Comparison of ENCODE assay signal across 19 cellular contexts in the genomic region with DNA sequence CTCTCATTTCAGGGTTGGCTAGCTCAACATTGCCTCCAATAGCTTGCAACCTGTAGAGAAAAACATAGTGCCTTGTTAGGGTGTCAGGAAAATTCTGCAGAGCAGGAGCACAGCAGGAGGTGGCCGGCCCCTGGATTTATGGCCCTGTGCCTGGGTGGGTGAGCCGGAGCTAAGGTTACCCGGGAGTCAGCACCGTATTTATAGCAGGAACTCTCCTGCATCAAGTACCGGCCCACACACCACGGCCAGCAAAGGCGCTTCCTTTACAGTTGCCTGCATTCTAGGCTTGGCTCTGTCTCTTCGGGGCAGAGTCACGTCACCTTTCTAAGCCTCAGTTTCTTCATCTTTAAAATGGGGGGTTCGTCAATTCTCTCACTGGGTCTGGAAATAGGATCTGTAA. TPM values are rescaled to one million over a fixed set of nuclear protein-coding genes. Genes with fewer than 3 reads are reported as not detected.
A peak's percentile ranks its signal among the peaks of the same experiment; 100 is the strongest.
DNase-seq lines count a peak whose midpoint lies in the region; ATAC-seq, FAIRE-seq and TF ChIP-seq lines count a peak whose summit lies in the region.
"Had no signal": no experiment of that assay in that cellular context is flagged by ENCODE, and none has a peak within 500 bp of the region (broad histone marks: within the 10 kb centered on the region; RNA-seq: fewer than 3 reads in every experiment).

No MANE protein-coding gene starts in this region.

- no peak for ATAC-seq in right cardiac atrium
- ATAC-seq in effector memory CD8-positive, alpha-beta T cell (replicated peaks): no peak
- ATAC-seq: Panc1 had no signal

- CTCF ChIA-PET in SK-N-SH (lab: Yijun Ruan, JAX): interaction anchor here (0.7 to 2.8 kb wide), 6 partner anchors 11 to 158 kb away, joined by 3 to 19 read pairs (median 4); no protein-coding TSS in a partner anchor

- no peak overlapping the region for H3K4me3 Mint-ChIP-seq in effector memory CD8-positive, alpha-beta T cell
- H3K4me3 Mint-ChIP-seq: CD14-positive monocyte had no signal

- H3K27me3 ChIP-seq in esophagus squamous epithelium (peaks cover 0 to 43% (median 0%) of the 10 kb centered on the region in 4 donors), right cardiac atrium (ENCODE audit: control insufficient read depth, insufficient read depth) (no peaks in the 10 kb centered on the region), rectal smooth muscle tissue (ENCODE audit: control insufficient read depth, insufficient read depth, low read length) (no peaks in the 10 kb centered on the region), SK-N-SH (ENCODE audit: insufficient read depth) (no peaks in the 10 kb centered on the region)
- H3K27me3 ChIP-seq: MG63 had no signal

- H3F3A ChIP-seq in SK-N-SH (replicated peaks; ENCODE audit: insufficient read depth): no peaks in the 10 kb centered on the region

- H2AFZ ChIP-seq in SK-N-SH (ENCODE audit: low read depth): no peak overlapping the region

- TF ChIP-seq POLR2A in esophagus squamous epithelium (IDR thresholded peaks at IDR 0.05) (no peak), GM12892 (IDR thresholded peaks at IDR 0.05; ENCODE audit: low read depth, low read length) (no peak)

- H3K9me3 Mint-ChIP-seq in effector memory CD8-positive, alpha-beta T cell: no peaks in the 10 kb centered on the region
- H3K9me3 Mint-ChIP-seq: CD14-positive monocyte had no signal

- no peak overlapping the region for H3K4me3 ChIP-seq in esophagus squamous epithelium
- H3K4me3 ChIP-seq in right cardiac atrium (ENCODE audit: low read length): no peak overlapping the region
- H3K4me3 ChIP-seq in rectal smooth muscle tissue (ENCODE audit: low read length): no peak overlapping the region
- H3K4me3 ChIP-seq in SK-N-SH (ENCODE audit: low read depth in 2 of 2, low read length in 1 of 2): no peak overlapping the region
- H3K4me3 ChIP-seq: MG63 had no signal

- peaks cover 65 to 91% of the 10 kb centered on the region in 2 donors for H3K27me3 Mint-ChIP-seq in effector memory CD8-positive, alpha-beta T cell

- WGBS in esophagus squamous epithelium, 2 donors: 35 to 61% methylated on average over 6 to 8 of the region's 10 CpGs
- 46% methylated on average over 10 of the region's 10 CpGs for WGBS in right cardiac atrium
- WGBS in SK-N-SH (ENCODE audit: low lambda C conversion rate): 90% methylated on average over 8 of the region's 10 CpGs

- TF ChIP-seq CTCF in esophagus squamous epithelium (IDR thresholded peaks at IDR 0.05) (no peak), SK-N-SH (IDR thresholded peaks at IDR 0.05) (no peak)

- H3K4me1 ChIP-seq in esophagus squamous epithelium: peaks cover 0 to 65% (median 21%) of the 10 kb centered on the region in 3 donors
- peaks cover 10% of the 10 kb centered on the region for H3K4me1 ChIP-seq in right cardiac atrium (ENCODE audit: control insufficient read depth, insufficient read depth, low read length)
- peaks cover 25% of the 10 kb centered on the region for H3K4me1 ChIP-seq in rectal smooth muscle tissue (ENCODE audit: control insufficient read depth, insufficient read depth, low read length)
- no peaks in the 10 kb centered on the region; a peak in 1 of 4 replicates for H3K4me1 ChIP-seq in SK-N-SH (ENCODE audit: control insufficient read depth in 1 of 2, insufficient read depth in 2 of 2, low read depth in 1 of 2, low read length in 1 of 2)

- intact Hi-C loops in esophagus squamous epithelium (cut with DNase I): no loop called here
- intact Hi-C loops in right cardiac atrium (cut with DNase I): loop anchor here in 1 of 4 donors (10.0 kb wide), 1 partner anchor 54 kb away; the partner anchor contains the start of gene EML1

- TF ChIP-seq EP300 in SK-N-SH (IDR thresholded peaks at IDR 0.05; ENCODE audit: borderline replicate concordance in 1 of 2, low read depth in 1 of 2, low read length in 1 of 2): no peak

- H3K27ac ChIP-seq in esophagus squamous epithelium (peak overlapping the region in 3 of 4 donors; percentile 20 to 82 (median 79)), right cardiac atrium (ENCODE audit: low read length) (peak overlapping the region; percentile 13), rectal smooth muscle tissue (ENCODE audit: low read depth, low read length) (peak overlapping the region; percentile 84), SK-N-SH (ENCODE audit: low read depth in 2 of 2, low read length in 1 of 2) (no peak overlapping the region)

- no peak for TF ChIP-seq RAD21 in SK-N-SH (IDR thresholded peaks at IDR 0.05; ENCODE audit: low read length)

- no peaks in the 10 kb centered on the region for H3K79me2 ChIP-seq in SK-N-SH (ENCODE audit: insufficient read depth)

- POLR2A ChIA-PET in SK-N-SH (lab: Yijun Ruan, JAX): no interaction called here

- H3K27ac Mint-ChIP-seq in effector memory CD8-positive, alpha-beta T cell: no peak overlapping the region
- H3K27ac Mint-ChIP-seq: CD14-positive monocyte had no signal

- no peak overlapping the region for H3K9ac ChIP-seq in rectal smooth muscle tissue (ENCODE audit: low read length)
- H3K9ac ChIP-seq in SK-N-SH: no peak overlapping the region

- no peak overlapping the region for H3K4me2 ChIP-seq in SK-N-SH

- H3K36me3 Mint-ChIP-seq in effector memory CD8-positive, alpha-beta T cell (ENCODE audit: insufficient read depth): peaks cover 3% of the 10 kb centered on the region
- H3K36me3 Mint-ChIP-seq: CD14-positive monocyte had no signal

- H4K20me1 ChIP-seq in SK-N-SH (ENCODE audit: insufficient read depth): no peaks in the 10 kb centered on the region

- H3K9me3 ChIP-seq in esophagus squamous epithelium (no peaks in the 10 kb centered on the region), right cardiac atrium (ENCODE audit: control insufficient read depth, low read length) (no peaks in the 10 kb centered on the region), SK-N-SH (no peaks in the 10 kb centered on the region)
- H3K9me3 ChIP-seq: MG63 had no signal

- FAIRE-seq in GM12892 (lab: Jason Lieb, UNC): no peak
- FAIRE-seq: GM19239, H54 had no signal

- H3K36me3 ChIP-seq in esophagus squamous epithelium: no peaks in the 10 kb centered on the region
- no peaks in the 10 kb centered on the region for H3K36me3 ChIP-seq in rectal smooth muscle tissue (ENCODE audit: control insufficient read depth, insufficient read depth, low read length)
- no peaks in the 10 kb centered on the region for H3K36me3 ChIP-seq in SK-N-SH (replicated peaks in 1 of 2; ENCODE audit: control insufficient read depth in 1 of 2, insufficient read depth in 2 of 2, low read length in 1 of 2)
- H3K36me3 ChIP-seq: MG63 had no signal

- DNase-seq in esophagus squamous epithelium (lab: John Stamatoyannopoulos, UW): no peak
- DNase-seq in right cardiac atrium: peak in 2 of 3 donors; percentile 57 to 64
- no peak for DNase-seq in DMS53 (lab: John Stamatoyannopoulos, UW)
- no peak for DNase-seq in effector memory CD8-positive, alpha-beta T cell
- no peak for DNase-seq in SK-N-SH
- DNase-seq in GM12892 (ENCODE audit: insufficient read length): no peak
- DNase-seq: ACHN, AML-193, Karpas-422, MG63, NCI-H1092, NCI-H146, NCI-H2081 treated with DMSO at 0.1 percent for 48 hours, NCI-H524 had no signal

- no peaks in the 10 kb centered on the region for H3K9me2 ChIP-seq in SK-N-SH

- H3K4me1 Mint-ChIP-seq in effector memory CD8-positive, alpha-beta T cell (ENCODE audit: low read depth in 2 of 2): peaks cover 0 to 2% of the 10 kb centered on the region in 2 donors
- H3K4me1 Mint-ChIP-seq: CD14-positive monocyte had no signal

TF ChIP-seq in SK-N-SH, 30 proteins besides CTCF, POLR2A, EP300 and RAD21:
- TF ChIP-seq GATA2 (CRISPR knock-in tag; IDR thresholded peaks at IDR 0.05): no peak
- TF ChIP-seq YY1 (IDR thresholded peaks at IDR 0.05; ENCODE audit: low read depth): no peak

RNA-seq across cellular contexts. Expression of gene EML1, which starts 52.8 kb away (rescaled TPM):
- total RNA-seq in esophagus squamous epithelium: 10 to 100 TPM in 2 of 4 donors, 1 to 10 TPM in 2; 3.0 to 22.9 (median 9.4) TPM
- 10 to 100 TPM; 32.5 to 39.1 (median 34.8) TPM for total RNA-seq in right cardiac atrium
- 11.2 TPM for polyA plus RNA-seq in right cardiac atrium
- polyA plus RNA-seq in SK-N-SH (2012; rRNA removed): 4.4 and 6.3 TPM in 2 replicates
- polyA plus RNA-seq in SK-N-SH (2012; cell fraction: cytosol; rRNA removed): 5.2 and 5.8 TPM in 2 replicates
- 5.8 and 7.2 TPM in 2 replicates for polyA plus RNA-seq in SK-N-SH (2012; cell fraction: nucleus; rRNA removed)
- 0.19 TPM for polyA plus RNA-seq in GM12892 (2012; ENCODE audit: missing spikeins)
- polyA plus RNA-seq: CD14-positive monocyte had no signal

RNA-seq across cellular contexts. Expression of gene CYP46A1, which starts 56.3 kb away (rescaled TPM):
- total RNA-seq in esophagus squamous epithelium (1 to 10 TPM in 1 of 4 donors, under 1 TPM in 1, not detected in 2; 0.04 to 1.1 TPM), right cardiac atrium (1 to 10 TPM; 5.7 to 9.2 (median 7.9) TPM)
- polyA plus RNA-seq in right cardiac atrium (5.8 TPM), SK-N-SH (2012; rRNA removed) (0.18 and 0.30 TPM in 2 replicates)
- polyA plus RNA-seq in SK-N-SH (2012; cell fraction: cytosol; rRNA removed): 0.21 and 0.26 TPM in 2 replicates
- 1.1 and 1.4 TPM in 2 replicates for polyA plus RNA-seq in SK-N-SH (2012; cell fraction: nucleus; rRNA removed)
- polyA plus RNA-seq in GM12892 (2012; ENCODE audit: missing spikeins): not detected
- polyA plus RNA-seq: CD14-positive monocyte had no signal

Comparison
In these comparisons a context has a peak if more than half of its experiments do, and no peak if none do; other contexts are left out.
1. DNase-seq: peak in right cardiac atrium (2 of 3); none in esophagus squamous epithelium (single experiment), DMS53 (single experiment), effector memory CD8-positive, alpha-beta T cell (0 of 3), SK-N-SH (single experiment) and GM12892 (single experiment).
2. H3K27ac ChIP-seq: peak in esophagus squamous epithelium (3 of 4), right cardiac atrium (single experiment) and rectal smooth muscle tissue (single experiment); none in SK-N-SH (0 of 2).